14 cellular contexts compared by ENCODE assay signal in genomic region chr4:12679217-12679616, GRCh38.
DNase-seq lines count a peak whose midpoint lies in the region; ATAC-seq, FAIRE-seq and TF ChIP-seq lines count a peak whose summit lies in the region.
"Had no signal": no experiment of that assay in that cellular context is flagged by ENCODE, and none has a peak within 500 bp of the region (broad histone marks: within the 10 kb centered on the region; RNA-seq: fewer than 3 reads in every experiment).

No MANE protein-coding gene starts in this region.

- H3K4me3 ChIP-seq in HepG2 (replicated peaks in 1 of 3; ENCODE audit: insufficient read depth in 1 of 3, low read depth in 2 of 3, low read length in 3 of 3), result no peak overlapping the region
- H3K4me3 ChIP-seq: stomach had no signal

- no peak for TF ChIP-seq POLR2A in HepG2 (IDR thresholded peaks at IDR 0.05; ENCODE audit: insufficient read depth in 1 of 2, low read depth in 2 of 2, low read length in 2 of 2)

- no peaks in the 10 kb centered on the region for H3K27me3 ChIP-seq in HepG2 (ENCODE audit: control insufficient read depth in 1 of 2, insufficient read depth in 2 of 2, low read length in 2 of 2)
- H3K27me3 ChIP-seq: stomach had no signal

- no peaks in the 10 kb centered on the region for H3K4me1 ChIP-seq in HepG2 (ENCODE audit: insufficient read depth, low read length)
- H3K4me1 ChIP-seq: stomach had no signal

- in situ Hi-C loops in HepG2 (cut with HindIII; ENCODE audit: extremely low pct_ligation_motif_present, low pct_unique_long_range_greater_than_20kb), result no loop called here

- H2AFZ ChIP-seq in HepG2 (ENCODE audit: low read length), result no peak overlapping the region

- POLR2A ChIA-PET in HepG2 (lab: Yijun Ruan, JAX), result no interaction called here

- TF ChIP-seq CTCF in GM10266 (IDR thresholded peaks at IDR 0.05; ENCODE audit: control insufficient read depth, insufficient read depth, low read depth, missing control alignments), result peak; percentile 24
- peak; percentile 76 for TF ChIP-seq CTCF in VCaP (conservative IDR thresholded peaks at IDR 0.05)
- peak; percentile 45 for TF ChIP-seq CTCF in HepG2 (CRISPR knock-in tag; IDR thresholded peaks at IDR 0.05)

- H3K9ac ChIP-seq in HepG2 (ENCODE audit: insufficient read depth, low read depth, low read length), result no peak overlapping the region

- FAIRE-seq in HepG2 (lab: Jason Lieb, UNC), result no peak

- no peak for DNase-seq in GM10266 (ENCODE audit: extremely low spot score)
- DNase-seq in HepG2 (ENCODE audit: low spot score), result peak; percentile 2
- DNase-seq: activated CD4-positive, alpha-beta memory T cell treated with anti-CD3 and anti-CD28 coated beads for 36 hours; activated naive CD8-positive, alpha-beta T cell treated with anti-CD3 and anti-CD28 coated beads, Interleukin-2, amount 10 ng/mL, durations not matched to agents 7 days and 5 days; DMS79; effector CD8-positive, alpha-beta T cell; natural killer cell; NCI-H2171; stomach had no signal

- TF ChIP-seq RAD21 in HepG2 (CRISPR knock-in tag; IDR thresholded peaks at IDR 0.05), result no peak

- no TSS peak for BruUV-seq in HepG2 (replicated peaks; lab: Mats Ljungman, UMichigan)

- 10% methylated on average over 2 of the region's 2 CpGs for WGBS in HepG2 (ENCODE audit: low lambda C conversion rate)

- TF ChIP-seq EP300 in HepG2 (IDR thresholded peaks at IDR 0.05; ENCODE audit: low read depth in 2 of 2, low read length in 2 of 2) (no peak), HepG2 (CRISPR knock-in tag; IDR thresholded peaks at IDR 0.05; ENCODE audit: borderline replicate concordance) (no peak)

- 0 out of 2 replicates have a peak, but pooled peaks cover 5% of the 10 kb centered on the region for H3K9me3 ChIP-seq in HepG2 (ENCODE audit: low read length)

- intact Hi-C loops in HepG2 (cut with micrococcal nuclease; ENCODE audit: unreplicated experiment), result loop anchor here (2.0 kb wide), 2 partner anchors 46 to 870 kb away; no protein-coding TSS in a partner anchor

- ATAC-seq in HG02852 (IDR thresholded peaks at IDR 0.05; ENCODE audit: unreplicated experiment) (peak; percentile 52), HepG2 (peak; percentile 78), GM21390 (IDR thresholded peaks at IDR 0.05; ENCODE audit: unreplicated experiment) (no peak), HG02588 (IDR thresholded peaks at IDR 0.05; ENCODE audit: unreplicated experiment) (no peak), HG02763 (IDR thresholded peaks at IDR 0.05; ENCODE audit: unreplicated experiment) (no peak)
- ATAC-seq: natural killer cell had no signal

- H3K27ac ChIP-seq in VCaP, result no peak overlapping the region
- H3K27ac ChIP-seq in HepG2 (ENCODE audit: extremely low read length, insufficient read depth, low read length), result no peak overlapping the region
- H3K27ac ChIP-seq: stomach had no signal

- H3K4me2 ChIP-seq in HepG2 (ENCODE audit: low read depth, low read length), result no peak overlapping the region

- no peaks in the 10 kb centered on the region for H3K36me3 ChIP-seq in HepG2 (replicated peaks in 1 of 2; ENCODE audit: control insufficient read depth in 1 of 2, insufficient read depth in 2 of 2, low read length in 2 of 2)
- H3K36me3 ChIP-seq: stomach had no signal

- CTCF ChIA-PET in HepG2 (lab: Yijun Ruan, JAX; ENCODE audit: low intra/inter-chr PET ratio, low total read pairs), result interaction anchor here (0.7 to 1.1 kb wide), 2 partner anchors 45 to 870 kb away, joined by 4 read pairs; no protein-coding TSS in a partner anchor

- H3K79me2 ChIP-seq in HepG2 (ENCODE audit: insufficient read depth, low read length), result no peaks in the 10 kb centered on the region

- H4K20me1 ChIP-seq in HepG2 (ENCODE audit: insufficient read depth, low read length), result no peaks in the 10 kb centered on the region

TF ChIP-seq in HepG2, 621 proteins besides CTCF, POLR2A, EP300 and RAD21:
- peak; percentile 25; the same call in 1 of the 2 replicates for TF ChIP-seq STAG1 (CRISPR knock-in tag; IDR thresholded peaks at IDR 0.05)
- no peak for TF ChIP-seq CBX2 (IDR thresholded peaks at IDR 0.05; ENCODE audit: low read depth, low read length)
- no peak for TF ChIP-seq CBX2 (CRISPR knock-in tag; IDR thresholded peaks at IDR 0.05; ENCODE audit: low read depth)

Comparison
In these comparisons a context has a peak if more than half of its experiments do, and no peak if none do; other contexts are left out.
1. CTCF ChIP-seq: peak in every context shown above with its lines; median percentile 76 in VCaP; 45 in HepG2; 24 in GM10266.
2. ATAC-seq: peak in HG02852 (single experiment) and HepG2 (single experiment); none in GM21390 (single experiment), HG02588 (single experiment) and HG02763 (single experiment).